Comparison of ENCODE assay signal across 25 cellular contexts in genomic region chr5:6674886-6675285, GRCh38.
"Had no signal": no experiment of that assay in that cellular context is flagged by ENCODE, and none has a peak within 500 bp of the region (broad histone marks: within the 10 kb centered on the region; RNA-seq: fewer than 3 reads in every experiment).

No MANE protein-coding gene starts in this region.

- ATAC-seq: activated CD8-positive, alpha-beta T cell treated with anti-CD3 and anti-CD28 coated beads for 36 hours; activated naive CD8-positive, alpha-beta T cell treated with anti-CD3 and anti-CD28 coated beads, Interleukin-2, amount 50 U/mL, for 24 hours; activated T-cell treated with anti-CD3 and anti-CD28 coated beads, Interleukin-2, amount 50 U/mL, for 4 hours; activated T-cell treated with anti-CD3 and anti-CD28 coated beads, Interleukin-2, amount 50 U/mL, for 72 hours; activated T-helper 17 cell treated with anti-CD3 and anti-CD28 coated beads, Interleukin-2, amount 50 U/mL, for 72 hours had no signal

- DNase-seq: activated B cell treated with CpG ODN at 0.5 μM for 24 hours; activated CD4-positive, alpha-beta memory T cell treated with anti-CD3 and anti-CD28 coated beads for 36 hours; activated CD4-positive, alpha-beta T cell treated with anti-CD3 and anti-CD28 coated beads for 4 hours; activated CD4-positive, alpha-beta T cell treated with anti-CD3 and anti-CD28 coated beads, Interleukin-2, amount 50 U/mL, for 1 hour; activated CD4-positive, alpha-beta T cell treated with anti-CD3 and anti-CD28 coated beads, Interleukin-2, amount 50 U/mL, for 4 hours; activated CD4-positive, CD25-positive, alpha-beta regulatory T cell treated with anti-CD3 and anti-CD28 coated beads, Interleukin-2, amount 50 U/mL, for 72 hours; activated CD8-positive, alpha-beta memory T cell treated with anti-CD3 and anti-CD28 coated beads, Interleukin-2, amount 50 U/mL, for 4 hours; activated CD8-positive, alpha-beta T cell treated with anti-CD3 and anti-CD28 coated beads for 36 hours; activated effector memory CD4-positive, alpha-beta T cell treated with anti-CD3 and anti-CD28 coated beads, Interleukin-2, amount 50 U/mL, for 16 hours; activated gamma-delta T cell treated with Interleukin-2 at 50 U/mL for 16 hours; activated naive CD4-positive, alpha-beta T cell; activated naive CD4-positive, alpha-beta T cell treated with anti-CD3 and anti-CD28 coated beads, Interleukin-2, amount 10 ng/mL, durations not matched to agents 7 days and 5 days; activated naive CD8-positive, alpha-beta T cell treated with anti-CD3 and anti-CD28 coated beads, Interleukin-2, amount 10 ng/mL, durations not matched to agents 7 days and 5 days; activated naive CD8-positive, alpha-beta T cell treated with anti-CD3 and anti-CD28 coated beads, Interleukin-2, amount 50 U/mL, for 24 hours; activated T-cell treated with anti-CD3 and anti-CD28 coated beads for 4 hours; activated T-cell treated with anti-CD3 and anti-CD28 coated beads, Interleukin-2, amount 50 U/mL, for 1 hour; activated T-cell treated with anti-CD3 and anti-CD28 coated beads, Interleukin-2, amount 50 U/mL, for 4 hours; activated T-cell treated with anti-CD3 and anti-CD28 coated beads, Interleukin-2, amount 50 U/mL, for 72 hours; amygdala; caudate nucleus; cerebellar nuclear complex; T-helper 1 cell; T-helper 2 cell; T-helper 9 cell had no signal
